Comparison of ENCODE assay signal across 8 cellular contexts in the genomic region with DNA sequence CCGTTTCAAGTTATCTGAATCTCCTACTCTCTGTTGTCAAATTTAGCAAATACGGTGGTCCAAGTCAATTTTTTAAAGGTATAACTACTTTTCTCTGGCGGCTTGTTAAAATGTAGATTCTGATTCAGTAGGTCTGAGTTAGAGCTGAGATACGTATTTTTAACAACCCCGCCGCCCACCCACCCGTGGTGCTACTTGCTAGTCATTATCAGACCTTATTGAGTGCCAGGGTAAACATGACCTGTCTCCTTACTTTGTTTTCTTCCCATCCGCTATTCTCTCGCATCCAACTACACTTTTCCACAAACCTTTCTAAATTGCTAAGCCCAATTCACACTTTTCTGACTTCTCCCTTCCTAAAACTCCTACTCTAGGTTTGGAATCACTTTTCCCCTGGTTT. TPM values are rescaled to one million over a fixed set of nuclear protein-coding genes. Genes with fewer than 3 reads are reported as not detected.
DNase-seq lines count a peak whose midpoint lies in the region; ATAC-seq and TF ChIP-seq lines count a peak whose summit lies in the region.

No MANE protein-coding gene starts in this region.

- POLR2A ChIA-PET in activated CD4-positive, alpha-beta T cell treated with anti-CD3 and anti-CD28 coated beads, Interleukin-2, amount 10 ng/mL, durations not matched to agents 7 days and 5 days (lab: Charles Lee), result interaction anchor here (2.5 kb wide), 1 partner anchor 8 kb away, joined by 9 read pairs; a partner anchor contains a TSS

- no peaks in the 10 kb centered on the region for H3K9me3 Mint-ChIP-seq in activated CD4-positive, alpha-beta T cell treated with anti-CD3 and anti-CD28 coated beads, Interleukin-2, amount 10 ng/mL, durations not matched to agents 7 days and 5 days

- DNase-seq in NCI-H1092 treated with DMSO at 0.1 percent for 48 hours (lab: John Stamatoyannopoulos, UW), result peak; percentile 41
- no peak for DNase-seq in NCI-H1092 (lab: John Stamatoyannopoulos, UW)
- no peak for DNase-seq in activated CD4-positive, alpha-beta T cell treated with anti-CD3 and anti-CD28 coated beads, Interleukin-2, amount 10 ng/mL, durations not matched to agents 7 days and 5 days
- DNase-seq in fibroblast of the aortic adventitia (ENCODE audit: low read depth), result no peak
- peak in 2 of 3 donors; percentile 31 to 36 for DNase-seq in stimulated activated CD4-positive, alpha-beta T cell treated with anti-CD3 and anti-CD28 coated beads, Interleukin-12 subunit alpha, Interleukin-12 subunit beta, amount 100 ng/mL, for 48 hours (ENCODE audit: low read depth in 2 of 3, low spot score in 1 of 3)
- no peak for DNase-seq in putamen (ENCODE audit: low spot score)
- DNase-seq in A172 (ENCODE audit: low spot score), result no peak

- CTCF ChIA-PET in activated CD4-positive, alpha-beta T cell treated with anti-CD3 and anti-CD28 coated beads, Interleukin-2, amount 10 ng/mL, durations not matched to agents 7 days and 5 days (lab: Charles Lee), result interaction anchor here (0.9 to 1.3 kb wide), 4 partner anchors 10 to 54 kb away, joined by 3 to 4 read pairs (median 3); a partner anchor contains a TSS

- peak overlapping the region; percentile 91 for H3K4me3 ChIP-seq in fibroblast of the aortic adventitia (ENCODE audit: low read depth, low read length)

- H3K36me3 Mint-ChIP-seq in activated CD4-positive, alpha-beta T cell treated with anti-CD3 and anti-CD28 coated beads, Interleukin-2, amount 10 ng/mL, durations not matched to agents 7 days and 5 days (ENCODE audit: low read depth), result peaks cover 25% of the 10 kb centered on the region

- peak overlapping the region; percentile 98 for H3K27ac Mint-ChIP-seq in activated CD4-positive, alpha-beta T cell treated with anti-CD3 and anti-CD28 coated beads, Interleukin-2, amount 10 ng/mL, durations not matched to agents 7 days and 5 days

- peak overlapping the region; percentile 84 for H3K4me3 Mint-ChIP-seq in activated CD4-positive, alpha-beta T cell treated with anti-CD3 and anti-CD28 coated beads, Interleukin-2, amount 10 ng/mL, durations not matched to agents 7 days and 5 days

- peaks cover 39% of the 10 kb centered on the region for H3K4me1 Mint-ChIP-seq in activated CD4-positive, alpha-beta T cell treated with anti-CD3 and anti-CD28 coated beads, Interleukin-2, amount 10 ng/mL, durations not matched to agents 7 days and 5 days

- H3K27me3 Mint-ChIP-seq in activated CD4-positive, alpha-beta T cell treated with anti-CD3 and anti-CD28 coated beads, Interleukin-2, amount 10 ng/mL, durations not matched to agents 7 days and 5 days, result no peaks in the 10 kb centered on the region

- no peak for TF ChIP-seq CTCF in fibroblast of the aortic adventitia (IDR thresholded peaks at IDR 0.05; ENCODE audit: insufficient read depth, low read length)

- ATAC-seq in HG02623 (IDR thresholded peaks at IDR 0.05; ENCODE audit: unreplicated experiment), result no peak

RNA-seq across cellular contexts. Expression of a gene that starts 0.7 kb away (rescaled TPM):
- 10 to 100 TPM; 29.0 to 33.8 TPM for total RNA-seq in activated CD4-positive, alpha-beta T cell treated with anti-CD3 and anti-CD28 coated beads, Interleukin-2, amount 10 ng/mL, durations not matched to agents 7 days and 5 days
- total RNA-seq in fibroblast of the aortic adventitia (ENCODE audit: low replicate concordance), result 35.2 and 51.0 TPM in 2 replicates
- total RNA-seq in A172 (2014; rRNA removed; shearing (Covaris generic)), result 41.3 and 44.3 TPM in 2 replicates

RNA-seq across cellular contexts. Expression of a gene that starts 8.5 kb away (rescaled TPM):
- total RNA-seq in activated CD4-positive, alpha-beta T cell treated with anti-CD3 and anti-CD28 coated beads, Interleukin-2, amount 10 ng/mL, durations not matched to agents 7 days and 5 days, result 1 to 10 TPM; 7.2 to 7.7 TPM
- total RNA-seq in fibroblast of the aortic adventitia (ENCODE audit: low replicate concordance), result 19.2 and 21.4 TPM in 2 replicates
- total RNA-seq in A172 (2014; rRNA removed; shearing (Covaris generic)), result 19.0 and 27.1 TPM in 2 replicates

RNA-seq across cellular contexts. Expression of a gene that starts 55.1 kb away (rescaled TPM):
- total RNA-seq in activated CD4-positive, alpha-beta T cell treated with anti-CD3 and anti-CD28 coated beads, Interleukin-2, amount 10 ng/mL, durations not matched to agents 7 days and 5 days, result 10 to 100 TPM; 15.1 to 16.3 TPM
- total RNA-seq in fibroblast of the aortic adventitia (ENCODE audit: low replicate concordance), result 19.0 and 50.9 TPM in 2 replicates
- total RNA-seq in A172 (2014; rRNA removed; shearing (Covaris generic)), result 25.1 and 28.8 TPM in 2 replicates

RNA-seq across cellular contexts. Expression of a gene that starts 57.7 kb away (rescaled TPM):
- total RNA-seq in activated CD4-positive, alpha-beta T cell treated with anti-CD3 and anti-CD28 coated beads, Interleukin-2, amount 10 ng/mL, durations not matched to agents 7 days and 5 days, result not detected
- not detected in 2 replicates for total RNA-seq in fibroblast of the aortic adventitia (ENCODE audit: low replicate concordance)
- total RNA-seq in A172 (2014; rRNA removed; shearing (Covaris generic)), result not detected in 2 replicates

Comparison
In these comparisons a context has a peak if more than half of its experiments do, and no peak if none do; other contexts are left out.
1. DNase-seq: peak in NCI-H1092 treated with DMSO at 0.1 percent for 48 hours (single experiment) and stimulated activated CD4-positive, alpha-beta T cell treated with anti-CD3 and anti-CD28 coated beads, Interleukin-12 subunit alpha, Interleukin-12 subunit beta, amount 100 ng/mL, for 48 hours (2 of 3); none in NCI-H1092 (single experiment), activated CD4-positive, alpha-beta T cell treated with anti-CD3 and anti-CD28 coated beads, Interleukin-2, amount 10 ng/mL, durations not matched to agents 7 days and 5 days (single experiment), fibroblast of the aortic adventitia (single experiment), putamen (single experiment) and A172 (single experiment).